In genomic region chr10:121615862-121616261, GRCh38 we compare ENCODE assay signal across 23 cellular contexts. TPM values are rescaled to one million over a fixed set of nuclear protein-coding genes. Genes with fewer than 3 reads are reported as not detected.
DNase-seq lines count a peak whose midpoint lies in the region; ATAC-seq and TF ChIP-seq lines count a peak whose summit lies in the region.
"Had no signal": no experiment of that assay in that cellular context is flagged by ENCODE, and none has a peak within 500 bp of the region (broad histone marks: within the 10 kb centered on the region; RNA-seq: fewer than 3 reads in every experiment).

No MANE protein-coding gene starts in this region.

- no peak for TF ChIP-seq CTCF in left ventricle myocardium inferior (IDR thresholded peaks at IDR 0.05; ENCODE audit: borderline replicate concordance)
- TF ChIP-seq CTCF in sigmoid colon (IDR thresholded peaks at IDR 0.05): no peak
- TF ChIP-seq CTCF in prostate gland (IDR thresholded peaks at IDR 0.05): no peak

- TF ChIP-seq POLR2A in sigmoid colon (IDR thresholded peaks at IDR 0.05): no peak
- TF ChIP-seq POLR2A in prostate gland (IDR thresholded peaks at IDR 0.05): no peak

- DNase-seq in left ventricle myocardium inferior (no peak), Right ventricle myocardium superior (no peak), sigmoid colon (peak; percentile 48), GM19240 (ENCODE audit: insufficient read length, low spot score) (no peak), NCI-H146 (lab: John Stamatoyannopoulos, UW) (no peak), prostate gland (ENCODE audit: low spot score) (no peak)
- DNase-seq in stimulated activated CD4-positive, alpha-beta T cell treated with anti-CD3 and anti-CD28 coated beads, Interleukin-2, amount 100 ng/mL, for 48 hours: no peak
- DNase-seq: 8988T; CD4-positive, CD25-positive, alpha-beta regulatory T cell; H7; Kasumi-1; MV-4-11; NCI-H1105; NCI-H1436 treated with DMSO at 0.1 percent for 48 hours; NCI-H1930; NCI-H2107; NCI-H524 treated with DMSO at 0.1 percent for 48 hours; NCI-H774 had no signal

- 80 to 88% methylated on average over 8 of the region's 8 CpGs for WGBS in sigmoid colon, 2 donors
- WGBS in prostate gland: 78% methylated on average over 8 of the region's 8 CpGs

- H3K27ac ChIP-seq in left ventricle myocardium inferior (replicated peaks) (peak overlapping the region; percentile 4), layer of hippocampus (ENCODE audit: low read depth, low read length) (peak overlapping the region; percentile 44), sigmoid colon (no peak overlapping the region), prostate gland (no peak overlapping the region)
- H3K27ac ChIP-seq: BLaER1 had no signal

- no peak for ATAC-seq in Right ventricle myocardium superior (ENCODE audit: poor library complexity)
- ATAC-seq: HepG2, K562 had no signal

- no peak overlapping the region for H3K4me3 ChIP-seq in left ventricle myocardium inferior
- H3K4me3 ChIP-seq in sigmoid colon: no peak overlapping the region
- no peak overlapping the region for H3K4me3 ChIP-seq in prostate gland
- H3K4me3 ChIP-seq: BLaER1, K562 had no signal

- no peaks in the 10 kb centered on the region for H3K4me1 ChIP-seq in left ventricle myocardium inferior
- no peaks in the 10 kb centered on the region for H3K4me1 ChIP-seq in sigmoid colon
- H3K4me1 ChIP-seq in prostate gland (replicated peaks): no peaks in the 10 kb centered on the region

- intact Hi-C loops in left ventricle myocardium inferior (cut with micrococcal nuclease) (no loop called here), Right ventricle myocardium superior (cut with DNase I) (no loop called here), sigmoid colon (cut with DNase I) (no loop called here), prostate gland (cut with DNase I) (loop anchor here (10.0 kb wide), 1 partner anchor 279 kb away; no protein-coding TSS in a partner anchor)

- TF ChIP-seq EP300 in sigmoid colon (IDR thresholded peaks at IDR 0.05): no peak

- H3K36me3 ChIP-seq in left ventricle myocardium inferior (no peaks in the 10 kb centered on the region), sigmoid colon (no peaks in the 10 kb centered on the region), prostate gland (no peaks in the 10 kb centered on the region)
- H3K36me3 ChIP-seq: BLaER1 had no signal

- peaks cover 59% of the 10 kb centered on the region for H3K27me3 ChIP-seq in left ventricle myocardium inferior (ENCODE audit: low read depth)
- no peaks in the 10 kb centered on the region for H3K27me3 ChIP-seq in layer of hippocampus (ENCODE audit: control insufficient read depth, insufficient read depth, low read length)
- H3K27me3 ChIP-seq in sigmoid colon: no peaks in the 10 kb centered on the region
- no peaks in the 10 kb centered on the region for H3K27me3 ChIP-seq in prostate gland (replicated peaks; ENCODE audit: insufficient read depth)
- H3K27me3 ChIP-seq: BLaER1 had no signal

- H3K9me3 ChIP-seq in left ventricle myocardium inferior (replicated peaks) (peaks cover 14% of the 10 kb centered on the region), sigmoid colon (peaks cover 0 to 1% (median 0%) of the 10 kb centered on the region in 4 donors), prostate gland (no peaks in the 10 kb centered on the region)

RNA-seq across cellular contexts. Expression of gene FGFR2, which starts 17.6 kb away (rescaled TPM):
- total RNA-seq in left ventricle myocardium inferior: 0.36 TPM
- total RNA-seq in Right ventricle myocardium superior: 0.30 TPM
- total RNA-seq in sigmoid colon: 100 to 1,000 TPM in 3 of 4 donors, 10 to 100 TPM in 1; 71.5 to 143 (median 112) TPM
- polyA plus RNA-seq in sigmoid colon: 10 to 100 TPM in 2 of 3 donors, 1 to 10 TPM in 1; 5.1 to 20.4 (median 11.4) TPM
- total RNA-seq in prostate gland: 10 to 100 TPM; 49.7 to 78.5 TPM
- total RNA-seq: HT1080 had no signal
- polyA plus RNA-seq: K562 had no signal

Comparison
In these comparisons a context has a peak if more than half of its experiments do, and no peak if none do; other contexts are left out.
1. H3K27ac ChIP-seq: peak in left ventricle myocardium inferior (single experiment) and layer of hippocampus (single experiment); none in sigmoid colon (0 of 4) and prostate gland (0 of 2).
2. RNA of gene FGFR2, which starts 17.6 kb away (total RNA-seq): 71.5 to 143 TPM in sigmoid colon and 49.7 to 78.5 TPM in prostate gland; 0.36 TPM in left ventricle myocardium inferior (single experiment) and 0.30 TPM in Right ventricle myocardium superior (single experiment); every median in the first group is over 10 times any median in the second.